Comparison of ENCODE assay signal across 8 cellular contexts in genomic region chr15:60751985-60752952, GRCh38.
DNase-seq lines count a peak whose midpoint lies in the region; ATAC-seq and TF ChIP-seq lines count a peak whose summit lies in the region.

No MANE protein-coding gene starts in this region.

- H3K36me3 ChIP-seq in SK-N-SH (replicated peaks in 1 of 2; ENCODE audit: control insufficient read depth in 1 of 2, insufficient read depth in 2 of 2, low read length in 1 of 2) (no peaks in the 10 kb centered on the region), prostate gland (no peaks in the 10 kb centered on the region)

- no peaks in the 10 kb centered on the region for H3K9me3 ChIP-seq in SK-N-SH
- no peaks in the 10 kb centered on the region for H3K9me3 ChIP-seq in prostate gland

- no peaks in the 10 kb centered on the region for H3K9me2 ChIP-seq in SK-N-SH

- POLR2A ChIA-PET in SK-N-SH (lab: Yijun Ruan, JAX) = no interaction called here

- ATAC-seq in HG02798 (IDR thresholded peaks at IDR 0.05; ENCODE audit: poor library complexity, unreplicated experiment) = no peak

- 54% methylated on average over 21 of the region's 21 CpGs for WGBS in SK-N-SH (ENCODE audit: low lambda C conversion rate)
- WGBS in prostate gland = 25% methylated on average over 21 of the region's 21 CpGs

- intact Hi-C loops in prostate gland (cut with DNase I) = no loop called here

- no peak overlapping the region for H3K4me3 ChIP-seq in SK-N-SH (ENCODE audit: low read depth in 2 of 2, low read length in 1 of 2)
- H3K4me3 ChIP-seq in fibroblast of villous mesenchyme (ENCODE audit: low read depth, low read length) = no peak overlapping the region
- no peak overlapping the region for H3K4me3 ChIP-seq in prostate gland

- H3K4me2 ChIP-seq in SK-N-SH = peak overlapping the region; percentile 13; the same call in 1 of the 2 replicates

- H3K27me3 ChIP-seq in SK-N-SH (ENCODE audit: insufficient read depth) = no peaks in the 10 kb centered on the region
- H3K27me3 ChIP-seq in prostate gland (replicated peaks; ENCODE audit: insufficient read depth) = no peaks in the 10 kb centered on the region

- peak in 1 of 2 experiments; percentile 17; a peak in 1 of 4 replicates for TF ChIP-seq EP300 in SK-N-SH (IDR thresholded peaks at IDR 0.05; ENCODE audit: borderline replicate concordance in 1 of 2, low read depth in 1 of 2, low read length in 1 of 2)

- no peaks in the 10 kb centered on the region for H3K79me2 ChIP-seq in SK-N-SH (ENCODE audit: insufficient read depth)

- no peak for TF ChIP-seq RAD21 in SK-N-SH (IDR thresholded peaks at IDR 0.05; ENCODE audit: low read length)

- H3K27ac ChIP-seq in SK-N-SH (ENCODE audit: low read depth in 2 of 2, low read length in 1 of 2) (peak overlapping the region in 1 of 2 experiments; percentile 36; a peak in 1 of 4 replicates), prostate gland (peak overlapping the region; percentile 45 to 56)

- no peak for TF ChIP-seq POLR2A in prostate gland (IDR thresholded peaks at IDR 0.05)

- DNase-seq in D341Med (ENCODE audit: low spot score) (peak; percentile 41), SK-N-SH (peak; percentile 35), fibroblast of villous mesenchyme (ENCODE audit: low read depth) (peak; percentile 88), prostate gland (ENCODE audit: low spot score) (peak; percentile 56), NCI-H187 (lab: John Stamatoyannopoulos, UW) (no peak)
- no peak for DNase-seq in effector CD8-positive, alpha-beta T cell (lab: John Stamatoyannopoulos, UW)
- DNase-seq in activated T-cell treated with anti-CD3 and anti-CD28 coated beads, Interleukin-2, amount 50 U/mL, for 1 hour = no peak

- peaks cover 0 to 12% of the 10 kb centered on the region in 2 experiments; a peak in 2 of 4 replicates for H3K4me1 ChIP-seq in SK-N-SH (ENCODE audit: control insufficient read depth in 1 of 2, insufficient read depth in 2 of 2, low read depth in 1 of 2, low read length in 1 of 2)
- no peaks in the 10 kb centered on the region for H3K4me1 ChIP-seq in prostate gland (replicated peaks)

- no peak overlapping the region for H2AFZ ChIP-seq in SK-N-SH (ENCODE audit: low read depth)

- CTCF ChIA-PET in SK-N-SH (lab: Yijun Ruan, JAX) = no interaction called here

- TF ChIP-seq CTCF in SK-N-SH (IDR thresholded peaks at IDR 0.05) (no peak), fibroblast of villous mesenchyme (IDR thresholded peaks at IDR 0.05; ENCODE audit: insufficient read depth, low read depth, low read length) (no peak), prostate gland (IDR thresholded peaks at IDR 0.05) (no peak)

- no peaks in the 10 kb centered on the region for H4K20me1 ChIP-seq in SK-N-SH (ENCODE audit: insufficient read depth)

- H3F3A ChIP-seq in SK-N-SH (replicated peaks; ENCODE audit: insufficient read depth) = no peaks in the 10 kb centered on the region

- no peak overlapping the region for H3K9ac ChIP-seq in SK-N-SH

TF ChIP-seq in SK-N-SH, 30 proteins besides CTCF, POLR2A, EP300 and RAD21:
- TF ChIP-seq NRF1 (IDR thresholded peaks at IDR 0.05; ENCODE audit: low read depth, low read length) (no peak), RFX5 (IDR thresholded peaks at IDR 0.05; ENCODE audit: low read length) (no peak), RCOR1 (IDR thresholded peaks at IDR 0.05; ENCODE audit: low read length) (no peak), USF1 (IDR thresholded peaks at IDR 0.05; ENCODE audit: borderline replicate concordance, low read depth) (no peak), POLR2AphosphoS5 (IDR thresholded peaks at IDR 0.05; ENCODE audit: low read depth, low read length) (no peak), SMC3 (IDR thresholded peaks at IDR 0.05; ENCODE audit: low read depth, low read length) (no peak), NFIC (IDR thresholded peaks at IDR 0.05; ENCODE audit: borderline replicate concordance) (no peak), ELF1 (IDR thresholded peaks at IDR 0.05) (no peak)

Comparison
In these comparisons a context has a peak if more than half of its experiments do, and no peak if none do; other contexts are left out.
1. DNase-seq: peak in D341Med (single experiment), SK-N-SH (single experiment), fibroblast of villous mesenchyme (single experiment) and prostate gland (single experiment); none in effector CD8-positive, alpha-beta T cell (single experiment), NCI-H187 (0 of 2) and activated T-cell treated with anti-CD3 and anti-CD28 coated beads, Interleukin-2, amount 50 U/mL, for 1 hour (single experiment).